Comparison of ENCODE assay signal across 9 cellular contexts in genomic region chr18:75374466-75374865, GRCh38. TPM values are rescaled to one million over a fixed set of nuclear protein-coding genes. Genes with fewer than 3 reads are reported as not detected.
"Had no signal": no experiment of that assay in that cellular context is flagged by ENCODE, and none has a peak within 500 bp of the region (broad histone marks: within the 10 kb centered on the region; RNA-seq: fewer than 3 reads in every experiment).

No MANE protein-coding gene starts in this region.

- H3K4me3 ChIP-seq: GM23338 had no signal

- FAIRE-seq: H1, HepG2 had no signal

- H3K4me1 Mint-ChIP-seq: IgD-negative memory B cell had no signal

- ATAC-seq: GM23338, HepG2 had no signal

- H3K27ac ChIP-seq: HL-60 had no signal

- H3K4me2 ChIP-seq: GM23338 had no signal

- H3K27ac Mint-ChIP-seq: GM23338, H9, IgD-negative memory B cell had no signal

- DNase-seq: H9, HCEC 1CT, KBM-7 had no signal

- H3K36me3 Mint-ChIP-seq: IgD-negative memory B cell had no signal

- H3K4me3 Mint-ChIP-seq: GM23338, H9, IgD-negative memory B cell had no signal

- H2AFZ ChIP-seq: GM23338 had no signal

RNA-seq across cellular contexts. Expression of gene SMIM21, which starts 53.0 kb away (rescaled TPM):
- total RNA-seq: GM23338, H1, H9, HepG2, HT1080 had no signal
